Comparison of ENCODE assay signal across 1 cellular context in the genomic region with DNA sequence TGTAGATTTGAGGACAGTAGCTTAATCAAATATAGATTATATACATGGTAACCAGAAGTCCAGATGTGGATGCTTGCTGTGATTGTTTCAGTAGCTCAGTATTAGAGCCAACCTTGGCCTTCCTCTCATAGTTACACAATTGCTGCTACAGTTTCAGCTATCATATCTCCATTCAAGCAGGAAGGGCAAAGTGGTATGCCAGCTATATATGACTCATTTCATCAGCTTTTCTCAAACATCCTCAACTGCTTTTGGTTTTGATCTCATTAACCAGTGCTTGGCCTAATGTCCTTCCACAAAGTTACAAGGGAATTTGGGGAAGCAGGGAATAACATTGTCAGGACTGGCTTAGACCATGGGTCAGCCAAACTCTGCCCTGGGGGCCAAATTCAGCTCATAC.
TF ChIP-seq lines count a peak whose summit lies in the region.

No MANE protein-coding gene starts in this region.

TF ChIP-seq in SK-N-SH treated with all-trans-retinoic acid at 6 μM for 48 hours, 23 proteins besides CTCF, POLR2A, EP300 and RAD21 (continued from another document):
- TF ChIP-seq PPARA (CRISPR knock-in tag; IDR thresholded peaks at IDR 0.05; ENCODE audit: borderline replicate concordance) (no peak), ZNF565 (CRISPR knock-in tag; conservative IDR thresholded peaks at IDR 0.05; ENCODE audit: low read depth) (no peak), ARNTL (CRISPR knock-in tag; IDR thresholded peaks at IDR 0.05; ENCODE audit: borderline replicate concordance, low read depth) (no peak), TCF4 (CRISPR knock-in tag; IDR thresholded peaks at IDR 0.05; ENCODE audit: borderline replicate concordance) (no peak), ZNF8 (CRISPR knock-in tag; IDR thresholded peaks at IDR 0.05) (peak; percentile 55; the same call in 1 of the 2 replicates), GLIS3 (CRISPR knock-in tag; IDR thresholded peaks at IDR 0.05) (no peak), CSDC2 (CRISPR knock-in tag; IDR thresholded peaks at IDR 0.05) (no peak), RARB (CRISPR knock-in tag; IDR thresholded peaks at IDR 0.05) (no peak), SNAI2 (CRISPR knock-in tag; IDR thresholded peaks at IDR 0.05) (no peak), BACH2 (CRISPR knock-in tag; IDR thresholded peaks at IDR 0.05; ENCODE audit: borderline replicate concordance) (no peak), TOX (CRISPR knock-in tag; IDR thresholded peaks at IDR 0.05; ENCODE audit: borderline replicate concordance) (0 out of 2 replicates have a peak, but pooled peaks have one; percentile 46), ESRRG (CRISPR knock-in tag; IDR thresholded peaks at IDR 0.05) (no peak), OSR1 (CRISPR knock-in tag; IDR thresholded peaks at IDR 0.05) (no peak), ZFP30 (CRISPR knock-in tag; IDR thresholded peaks at IDR 0.05) (no peak)
- TF ChIP-seq, protein P1, sequence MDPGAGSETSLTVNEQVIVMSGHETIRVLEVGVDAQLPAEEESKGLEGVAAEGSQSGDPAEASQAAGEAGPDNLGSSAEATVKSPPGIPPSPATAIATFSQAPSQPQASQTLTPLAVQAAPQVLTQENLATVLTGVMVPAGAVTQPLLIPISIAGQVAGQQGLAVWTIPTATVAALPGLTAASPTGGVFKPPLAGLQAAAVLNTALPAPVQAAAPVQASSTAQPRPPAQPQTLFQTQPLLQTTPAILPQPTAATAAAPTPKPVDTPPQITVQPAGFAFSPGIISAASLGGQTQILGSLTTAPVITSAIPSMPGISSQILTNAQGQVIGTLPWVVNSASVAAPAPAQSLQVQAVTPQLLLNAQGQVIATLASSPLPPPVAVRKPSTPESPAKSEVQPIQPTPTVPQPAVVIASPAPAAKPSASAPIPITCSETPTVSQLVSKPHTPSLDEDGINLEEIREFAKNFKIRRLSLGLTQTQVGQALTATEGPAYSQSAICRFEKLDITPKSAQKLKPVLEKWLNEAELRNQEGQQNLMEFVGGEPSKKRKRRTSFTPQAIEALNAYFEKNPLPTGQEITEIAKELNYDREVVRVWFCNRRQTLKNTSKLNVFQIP (CRISPR knock-in tag; IDR thresholded peaks at IDR 0.05; ENCODE audit: borderline replicate concordance, low read depth) = no peak
